14 cellular contexts compared by ENCODE assay signal in the genomic region with DNA sequence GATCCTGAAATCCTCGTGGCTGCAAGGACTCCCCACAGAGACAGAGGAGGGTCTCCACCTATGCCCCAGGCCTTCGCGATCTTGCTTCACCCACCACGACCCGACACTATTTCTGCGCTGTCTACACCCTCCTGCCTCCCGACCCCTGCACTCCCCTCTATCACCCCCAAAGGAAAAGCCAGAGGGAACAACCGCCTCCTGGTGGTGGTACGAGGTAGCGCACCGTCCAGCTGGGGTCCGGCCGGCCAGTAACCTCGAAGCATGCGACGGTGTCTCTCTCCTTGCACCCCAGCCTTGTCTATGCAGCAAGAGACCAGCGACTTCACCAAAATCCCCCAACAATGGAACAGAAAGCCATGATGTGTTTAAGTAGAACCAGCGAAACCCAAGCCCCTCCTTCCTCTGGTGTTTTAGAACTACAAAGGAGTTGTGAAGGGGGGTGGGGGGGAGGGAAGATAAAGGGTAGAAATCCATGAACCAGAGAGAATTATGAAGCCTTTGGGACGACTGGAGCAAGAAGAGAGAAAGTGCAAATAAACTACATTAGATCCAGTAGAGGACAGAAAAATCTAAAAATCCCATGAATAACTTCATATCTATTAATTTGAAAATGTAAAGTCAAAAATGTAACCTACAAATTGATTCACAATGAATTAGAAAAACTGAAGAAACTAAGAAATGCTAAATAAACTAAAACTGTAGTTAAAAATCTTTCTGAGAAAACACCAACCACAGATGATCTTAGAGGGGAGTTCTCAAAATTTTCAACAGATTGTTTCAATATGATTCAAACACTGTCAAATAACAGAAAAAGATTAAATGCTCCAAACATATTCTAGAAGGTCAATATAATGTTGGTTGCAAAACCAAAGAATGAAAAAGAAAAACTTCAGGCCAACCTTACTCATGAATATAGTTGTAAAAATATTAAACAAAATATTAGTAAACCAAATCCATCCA.
A peak's percentile ranks its signal among the peaks of the same experiment; 100 is the strongest.
DNase-seq lines count a peak whose midpoint lies in the region; ATAC-seq, FAIRE-seq and TF ChIP-seq lines count a peak whose summit lies in the region.
"Had no signal": no experiment of that assay in that cellular context is flagged by ENCODE, and none has a peak within 500 bp of the region (broad histone marks: within the 10 kb centered on the region; RNA-seq: fewer than 3 reads in every experiment).

No MANE protein-coding gene starts in this region.

- WGBS in K562 (ENCODE audit: insufficient coverage, low coverage, missing lambda C conversion rate), result 71% methylated on average over 17 of the region's 19 CpGs
- WGBS in HepG2 (ENCODE audit: low lambda C conversion rate), result 96% methylated on average over 19 of the region's 19 CpGs

- H3K27ac ChIP-seq in K562 (ENCODE audit: extremely low read depth, low read depth, low read length) (no peak overlapping the region), HepG2 (ENCODE audit: extremely low read length, insufficient read depth, low read length) (no peak overlapping the region)
- H3K27ac ChIP-seq: pancreas had no signal

- no peak for ATAC-seq in K562
- no peak for ATAC-seq in HepG2
- ATAC-seq in omental fat pad (ENCODE audit: low FRiP score), result no peak
- no peak for ATAC-seq in GM18907 (IDR thresholded peaks at IDR 0.05; ENCODE audit: unreplicated experiment)
- ATAC-seq in HG02798 (IDR thresholded peaks at IDR 0.05; ENCODE audit: poor library complexity, unreplicated experiment), result no peak
- ATAC-seq: pancreas had no signal

- no peaks in the 10 kb centered on the region for H3K9me3 ChIP-seq in BE2C
- no peaks in the 10 kb centered on the region for H3K9me3 ChIP-seq in K562 (replicated peaks; ENCODE audit: control insufficient read depth, insufficient read depth, low read depth, low read length)
- H3K9me3 ChIP-seq in HepG2 (ENCODE audit: low read length), result no peaks in the 10 kb centered on the region
- H3K9me3 ChIP-seq: HAP-1, pancreas had no signal

- H3K9me1 ChIP-seq in K562 (ENCODE audit: control insufficient read depth, insufficient read depth, low read length), result no peaks in the 10 kb centered on the region

- DNase-seq in BE2C (no peak), GM13977 (ENCODE audit: low spot score) (no peak), K562 (ENCODE audit: extremely low read depth in 1 of 4, low spot score in 3 of 4) (peak in 1 of 4 experiments; percentile 8), HepG2 (ENCODE audit: low spot score) (no peak), omental fat pad (ENCODE audit: low spot score) (no peak), CD1c-positive myeloid dendritic cell (ENCODE audit: extremely low spot score) (no peak)
- DNase-seq: activated CD4-positive, CD25-positive, alpha-beta regulatory T cell; NCI-H1092; OCI-M1 had no signal

- no peaks in the 10 kb centered on the region for H3K79me2 ChIP-seq in K562 (ENCODE audit: control insufficient read depth, insufficient read depth, low read length)
- H3K79me2 ChIP-seq in HepG2 (ENCODE audit: insufficient read depth, low read length), result no peaks in the 10 kb centered on the region

- H4K20me1 ChIP-seq in K562 (replicated peaks; ENCODE audit: control insufficient read depth, insufficient read depth, low read length), result no peaks in the 10 kb centered on the region
- no peaks in the 10 kb centered on the region for H4K20me1 ChIP-seq in HepG2 (ENCODE audit: insufficient read depth, low read length)

- BruUV-seq in K562 (replicated peaks; lab: Mats Ljungman, UMichigan) (no TSS peak), HepG2 (replicated peaks; lab: Mats Ljungman, UMichigan) (no TSS peak)

- H3K4me1 ChIP-seq in BE2C (peaks cover 8% of the 10 kb centered on the region), K562 (replicated peaks in 1 of 2; ENCODE audit: control insufficient read depth in 2 of 2, insufficient read depth in 2 of 2, low read length in 2 of 2) (no peaks in the 10 kb centered on the region), HepG2 (ENCODE audit: insufficient read depth, low read length) (peaks cover 22% of the 10 kb centered on the region)
- H3K4me1 ChIP-seq: HAP-1, pancreas had no signal

- TF ChIP-seq RAD21 in K562 (CRISPR knock-in tag; conservative IDR thresholded peaks at IDR 0.05 in 1 of 2, IDR thresholded peaks at IDR 0.05 in 1 of 2) (no peak), HepG2 (CRISPR knock-in tag; IDR thresholded peaks at IDR 0.05) (no peak)

- H3K4me3 ChIP-seq in BE2C (ENCODE audit: low read depth, low read length) (no peak overlapping the region), K562 (no peak overlapping the region), HepG2 (replicated peaks in 1 of 3; ENCODE audit: insufficient read depth in 1 of 3, low read depth in 2 of 3, low read length in 3 of 3) (no peak overlapping the region)
- H3K4me3 ChIP-seq: HAP-1, pancreas had no signal

- no peak for TF ChIP-seq EP300 in K562 (IDR thresholded peaks at IDR 0.05; ENCODE audit: low read length)
- no peak for TF ChIP-seq EP300 in HepG2 (IDR thresholded peaks at IDR 0.05; ENCODE audit: low read depth in 2 of 2, low read length in 2 of 2)
- no peak for TF ChIP-seq EP300 in HepG2 (CRISPR knock-in tag; IDR thresholded peaks at IDR 0.05; ENCODE audit: borderline replicate concordance)

- TF ChIP-seq CTCF in BE2C (IDR thresholded peaks at IDR 0.05; ENCODE audit: low read depth, low read length), result peak; percentile 51
- TF ChIP-seq CTCF in GM13977 (IDR thresholded peaks at IDR 0.05; ENCODE audit: extremely low read depth, insufficient read depth, missing control alignments), result peak; percentile 25
- TF ChIP-seq CTCF in K562 (IDR thresholded peaks at IDR 0.05 in 2 of 3, conservative IDR thresholded peaks at IDR 0.05 in 1 of 3; ENCODE audit: insufficient read depth in 2 of 3, low read depth in 1 of 3, low read length in 3 of 3), result peak in 2 of 3 experiments; percentile 15 to 53; a peak in 4 of 6 replicates
- peak; percentile 53 for TF ChIP-seq CTCF in HepG2 (CRISPR knock-in tag; IDR thresholded peaks at IDR 0.05)
- TF ChIP-seq CTCF in omental fat pad (IDR thresholded peaks at IDR 0.05), result no peak

- intact Hi-C loops in K562 (cut with micrococcal nuclease) (no loop called here), HepG2 (cut with micrococcal nuclease; ENCODE audit: unreplicated experiment) (no loop called here)

- CTCF ChIA-PET in K562 (lab: Yijun Ruan, JAX; ENCODE audit: low intra/inter-chr PET ratio) (interaction anchor here (0.6 kb wide), 1 partner anchor 933 kb away, joined by 3 read pairs; no protein-coding TSS in a partner anchor), HepG2 (lab: Yijun Ruan, JAX; ENCODE audit: low intra/inter-chr PET ratio, low total read pairs) (no interaction called here)

- TF ChIP-seq POLR2A in K562 (conservative IDR thresholded peaks at IDR 0.05), result no peak
- TF ChIP-seq POLR2A in HepG2 (IDR thresholded peaks at IDR 0.05; ENCODE audit: insufficient read depth in 1 of 2, low read depth in 2 of 2, low read length in 2 of 2), result no peak

- no peak overlapping the region for H3K4me2 ChIP-seq in K562 (ENCODE audit: insufficient read depth, low read length)
- H3K4me2 ChIP-seq in HepG2 (ENCODE audit: low read depth, low read length), result no peak overlapping the region

- FAIRE-seq in K562 (lab: Jason Lieb, UNC) (no peak), HepG2 (lab: Jason Lieb, UNC) (no peak)
- FAIRE-seq: endometrium, pancreas had no signal

- no peaks in the 10 kb centered on the region for H3K36me3 ChIP-seq in BE2C
- H3K36me3 ChIP-seq in K562 (ENCODE audit: control insufficient read depth, insufficient read depth, low read length), result no peaks in the 10 kb centered on the region
- H3K36me3 ChIP-seq in HepG2 (replicated peaks in 1 of 2; ENCODE audit: control insufficient read depth in 1 of 2, insufficient read depth in 2 of 2, low read length in 2 of 2), result peaks cover 2 to 19% of the 10 kb centered on the region in 2 experiments; a peak in 4 of 5 replicates
- H3K36me3 ChIP-seq: HAP-1 had no signal

- no peaks in the 10 kb centered on the region for H3K27me3 ChIP-seq in BE2C
- H3K27me3 ChIP-seq in K562 (ENCODE audit: control insufficient read depth in 2 of 2, insufficient read depth in 2 of 2, low read length in 2 of 2), result no peaks in the 10 kb centered on the region
- no peaks in the 10 kb centered on the region for H3K27me3 ChIP-seq in HepG2 (ENCODE audit: control insufficient read depth in 1 of 2, insufficient read depth in 2 of 2, low read length in 2 of 2)
- H3K27me3 ChIP-seq: pancreas had no signal

- in situ Hi-C loops in GM13977 (cut with MboI; ENCODE audit: low pct_unique_long_range_greater_than_20kb, low sequenced_read_pairs, unreplicated experiment), result no loop called here
- in situ Hi-C loops in K562 (cut with MboI), result no loop called here
- in situ Hi-C loops in HepG2 (cut with HindIII; ENCODE audit: extremely low pct_ligation_motif_present, low pct_unique_long_range_greater_than_20kb), result no loop called here

- no peak overlapping the region for H3K9ac ChIP-seq in K562 (ENCODE audit: insufficient read depth in 1 of 2, low read depth in 2 of 2, low read length in 2 of 2)
- no peak overlapping the region for H3K9ac ChIP-seq in HepG2 (ENCODE audit: insufficient read depth, low read depth, low read length)

- POLR2A ChIA-PET in K562 (lab: Yijun Ruan, JAX), result no interaction called here
- POLR2A ChIA-PET in HepG2 (lab: Yijun Ruan, JAX), result no interaction called here

- H2AFZ ChIP-seq in K562 (ENCODE audit: low read depth, low read length) (no peak overlapping the region), HepG2 (ENCODE audit: low read length) (no peak overlapping the region)

TF ChIP-seq in K562, 482 proteins besides CTCF, POLR2A, EP300 and RAD21 (continues in another document):
- TF ChIP-seq ZNF232 (CRISPR knock-in tag; IDR thresholded peaks at IDR 0.05) (no peak), ZNF77 (CRISPR knock-in tag; IDR thresholded peaks at IDR 0.05) (no peak), NONO (IDR thresholded peaks at IDR 0.05; ENCODE audit: low read depth in 2 of 2, low read length in 1 of 2) (no peak), BRD9 (IDR thresholded peaks at IDR 0.05; ENCODE audit: low read depth, partially characterized antibody) (no peak), LARP7 (IDR thresholded peaks at IDR 0.05) (no peak), C11orf30 (IDR thresholded peaks at IDR 0.05; ENCODE audit: low read depth) (no peak), SMC3 (conservative IDR thresholded peaks at IDR 0.05; ENCODE audit: insufficient read depth, low read depth, low read length) (0 out of 2 replicates have a peak, but pooled peaks have one; percentile 12)

TF ChIP-seq in HepG2, 621 proteins besides CTCF, POLR2A, EP300 and RAD21 (continues in another document):
- TF ChIP-seq RXRB (CRISPR knock-in tag; IDR thresholded peaks at IDR 0.05; ENCODE audit: borderline replicate concordance), result no peak
- TF ChIP-seq, protein P1, sequence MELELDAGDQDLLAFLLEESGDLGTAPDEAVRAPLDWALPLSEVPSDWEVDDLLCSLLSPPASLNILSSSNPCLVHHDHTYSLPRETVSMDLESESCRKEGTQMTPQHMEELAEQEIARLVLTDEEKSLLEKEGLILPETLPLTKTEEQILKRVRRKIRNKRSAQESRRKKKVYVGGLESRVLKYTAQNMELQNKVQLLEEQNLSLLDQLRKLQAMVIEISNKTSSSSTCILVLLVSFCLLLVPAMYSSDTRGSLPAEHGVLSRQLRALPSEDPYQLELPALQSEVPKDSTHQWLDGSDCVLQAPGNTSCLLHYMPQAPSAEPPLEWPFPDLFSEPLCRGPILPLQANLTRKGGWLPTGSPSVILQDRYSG (CRISPR knock-in tag; IDR thresholded peaks at IDR 0.05), result no peak
- TF ChIP-seq SIX4 (CRISPR knock-in tag; IDR thresholded peaks at IDR 0.05), result no peak

Comparison
In these comparisons a context has a peak if more than half of its experiments do, and no peak if none do; other contexts are left out.
1. CTCF ChIP-seq: peak in BE2C (single experiment), GM13977 (single experiment), K562 (2 of 3) and HepG2 (single experiment); none in omental fat pad (0 of 3).